In genomic region chr17:35679007-35679682, GRCh38 we compare ENCODE assay signal across 25 cellular contexts. TPM values are rescaled to one million over a fixed set of nuclear protein-coding genes. Genes with fewer than 3 reads are reported as not detected.
A peak's percentile ranks its signal among the peaks of the same experiment; 100 is the strongest.
DNase-seq lines count a peak whose midpoint lies in the region; ATAC-seq and TF ChIP-seq lines count a peak whose summit lies in the region.
"Had no signal": no experiment of that assay in that cellular context is flagged by ENCODE, and none has a peak within 500 bp of the region (broad histone marks: within the 10 kb centered on the region; RNA-seq: fewer than 3 reads in every experiment).

No MANE protein-coding gene starts in this region.

- H3K36me3 Mint-ChIP-seq in natural killer cell = peaks cover 11% of the 10 kb centered on the region
- peaks cover 19% of the 10 kb centered on the region for H3K36me3 Mint-ChIP-seq in natural killer cell treated with Interleukin-12 subunit alpha and Interleukin-12 subunit beta and Interleukin-15 and Interleukin-18, amount 100 ng/mL, for 72 hours
- peaks cover 33% of the 10 kb centered on the region for H3K36me3 Mint-ChIP-seq in activated CD8-positive, alpha-beta T cell treated with anti-CD3 and anti-CD28 coated beads for 36 hours (ENCODE audit: low read depth)
- H3K36me3 Mint-ChIP-seq in stimulated activated effector memory CD8-positive, alpha-beta T cell treated with anti-CD3 and anti-CD28 coated beads, Interleukin-12 subunit alpha, Interleukin-12 subunit beta, amount 100 ng/mL, for 72 hours = peaks cover 98% of the 10 kb centered on the region
- peaks cover 17% of the 10 kb centered on the region for H3K36me3 Mint-ChIP-seq in progenitor cell of endocrine pancreas (ENCODE audit: insufficient read depth)

- intact Hi-C loops in natural killer cell (cut with micrococcal nuclease) = no loop called here
- intact Hi-C loops in activated CD8-positive, alpha-beta T cell treated with anti-CD3 and anti-CD28 coated beads for 36 hours (cut with micrococcal nuclease) = no loop called here

- no peaks in the 10 kb centered on the region for H3K27me3 Mint-ChIP-seq in natural killer cell (ENCODE audit: low read depth in 2 of 2)
- no peaks in the 10 kb centered on the region for H3K27me3 Mint-ChIP-seq in natural killer cell treated with Interleukin-12 subunit alpha and Interleukin-12 subunit beta and Interleukin-15 and Interleukin-18, amount 100 ng/mL, for 72 hours
- no peaks in the 10 kb centered on the region for H3K27me3 Mint-ChIP-seq in activated CD8-positive, alpha-beta T cell treated with anti-CD3 and anti-CD28 coated beads for 36 hours
- no peaks in the 10 kb centered on the region for H3K27me3 Mint-ChIP-seq in progenitor cell of endocrine pancreas
- H3K27me3 Mint-ChIP-seq: activated CD4-positive, alpha-beta memory T cell treated with anti-CD3 and anti-CD28 coated beads for 36 hours; activated naive CD4-positive, alpha-beta T cell treated with anti-CD3 and anti-CD28 coated beads, Interleukin-2, amount 10 ng/mL, durations not matched to agents 7 days and 5 days; memory B cell; T-helper 17 cell had no signal

- no peak overlapping the region for H3K4me3 ChIP-seq in choroid plexus epithelial cell (ENCODE audit: low read depth, low read length)
- H3K4me3 ChIP-seq: heart right ventricle, right atrium auricular region, SJCRH30, stomach, tibial nerve had no signal

- H3K27ac Mint-ChIP-seq in natural killer cell (peak overlapping the region; percentile 3 to 17), progenitor cell of endocrine pancreas (no peak overlapping the region)
- H3K27ac Mint-ChIP-seq in natural killer cell treated with Interleukin-12 subunit alpha and Interleukin-12 subunit beta and Interleukin-15 and Interleukin-18, amount 100 ng/mL, for 72 hours = peak overlapping the region in 1 of 2 donors; percentile 6
- H3K27ac Mint-ChIP-seq in activated CD8-positive, alpha-beta T cell treated with anti-CD3 and anti-CD28 coated beads for 36 hours = peak overlapping the region; percentile 53
- H3K27ac Mint-ChIP-seq in stimulated activated effector memory CD8-positive, alpha-beta T cell treated with anti-CD3 and anti-CD28 coated beads, Interleukin-12 subunit alpha, Interleukin-12 subunit beta, amount 100 ng/mL, for 72 hours = peak overlapping the region; percentile 52
- H3K27ac Mint-ChIP-seq: activated naive CD4-positive, alpha-beta T cell treated with anti-CD3 and anti-CD28 coated beads, Interleukin-2, amount 10 ng/mL, durations not matched to agents 7 days and 5 days; memory B cell; T-helper 17 cell had no signal

- ATAC-seq in natural killer cell (no peak), HG03460 (IDR thresholded peaks at IDR 0.05; ENCODE audit: unreplicated experiment) (no peak)
- no peak for ATAC-seq in natural killer cell treated with Interleukin-12 subunit alpha and Interleukin-12 subunit beta and Interleukin-15 and Interleukin-18, amount 100 ng/mL, for 72 hours
- ATAC-seq in activated CD8-positive, alpha-beta T cell treated with anti-CD3 and anti-CD28 coated beads for 36 hours = no peak
- ATAC-seq in stimulated activated effector memory CD8-positive, alpha-beta T cell treated with anti-CD3 and anti-CD28 coated beads, Interleukin-12 subunit alpha, Interleukin-12 subunit beta, amount 100 ng/mL, for 72 hours = no peak
- ATAC-seq: HCT116, heart right ventricle, left cardiac atrium, T-helper 17 cell had no signal

- peaks cover 10 to 14% of the 10 kb centered on the region in 2 donors for H3K4me1 Mint-ChIP-seq in natural killer cell
- H3K4me1 Mint-ChIP-seq in natural killer cell treated with Interleukin-12 subunit alpha and Interleukin-12 subunit beta and Interleukin-15 and Interleukin-18, amount 100 ng/mL, for 72 hours (ENCODE audit: low read depth in 2 of 2) = peaks cover 0 to 18% of the 10 kb centered on the region in 2 donors
- peaks cover 15% of the 10 kb centered on the region for H3K4me1 Mint-ChIP-seq in activated CD8-positive, alpha-beta T cell treated with anti-CD3 and anti-CD28 coated beads for 36 hours (ENCODE audit: low read depth)
- peaks cover 11% of the 10 kb centered on the region for H3K4me1 Mint-ChIP-seq in stimulated activated effector memory CD8-positive, alpha-beta T cell treated with anti-CD3 and anti-CD28 coated beads, Interleukin-12 subunit alpha, Interleukin-12 subunit beta, amount 100 ng/mL, for 72 hours
- no peaks in the 10 kb centered on the region for H3K4me1 Mint-ChIP-seq in progenitor cell of endocrine pancreas (ENCODE audit: low read depth)
- H3K4me1 Mint-ChIP-seq: memory B cell had no signal

- no peak for TF ChIP-seq CTCF in natural killer cell (IDR thresholded peaks at IDR 0.05)
- TF ChIP-seq CTCF in activated CD8-positive, alpha-beta T cell treated with anti-CD3 and anti-CD28 coated beads for 36 hours (IDR thresholded peaks at IDR 0.05) = no peak
- TF ChIP-seq CTCF in choroid plexus epithelial cell (conservative IDR thresholded peaks at IDR 0.05; ENCODE audit: low read depth, low read length) = no peak
- no peak for TF ChIP-seq CTCF in progenitor cell of endocrine pancreas (IDR thresholded peaks at IDR 0.05; ENCODE audit: unreplicated experiment)

- CTCF ChIA-PET in activated CD8-positive, alpha-beta T cell treated with anti-CD3 and anti-CD28 coated beads for 36 hours (lab: Charles Lee) = interaction anchor here (0.5 to 1.4 kb wide), 2 partner anchors 28 to 66 kb away, joined by 3 read pairs; no protein-coding TSS in a partner anchor

- no peak overlapping the region for H3K4me3 Mint-ChIP-seq in natural killer cell
- H3K4me3 Mint-ChIP-seq in natural killer cell treated with Interleukin-12 subunit alpha and Interleukin-12 subunit beta and Interleukin-15 and Interleukin-18, amount 100 ng/mL, for 72 hours = no peak overlapping the region
- no peak overlapping the region for H3K4me3 Mint-ChIP-seq in activated CD8-positive, alpha-beta T cell treated with anti-CD3 and anti-CD28 coated beads for 36 hours
- H3K4me3 Mint-ChIP-seq in stimulated activated effector memory CD8-positive, alpha-beta T cell treated with anti-CD3 and anti-CD28 coated beads, Interleukin-12 subunit alpha, Interleukin-12 subunit beta, amount 100 ng/mL, for 72 hours = no peak overlapping the region
- H3K4me3 Mint-ChIP-seq in progenitor cell of endocrine pancreas (ENCODE audit: low read depth) = no peak overlapping the region
- H3K4me3 Mint-ChIP-seq: activated CD4-positive, alpha-beta memory T cell treated with anti-CD3 and anti-CD28 coated beads for 36 hours; activated naive CD4-positive, alpha-beta T cell treated with anti-CD3 and anti-CD28 coated beads, Interleukin-2, amount 10 ng/mL, durations not matched to agents 7 days and 5 days; memory B cell; T-helper 17 cell had no signal

- DNase-seq in natural killer cell = no peak
- no peak for DNase-seq in natural killer cell treated with Interleukin-12 subunit alpha and Interleukin-12 subunit beta and Interleukin-15 and Interleukin-18, amount 100 ng/mL, for 72 hours (ENCODE audit: low spot score)
- DNase-seq in activated CD8-positive, alpha-beta T cell treated with anti-CD3 and anti-CD28 coated beads for 36 hours = no peak
- DNase-seq in choroid plexus epithelial cell (ENCODE audit: low read depth) = peak; percentile 50
- no peak for DNase-seq in stimulated activated effector memory CD8-positive, alpha-beta T cell treated with anti-CD3 and anti-CD28 coated beads, Interleukin-12 subunit alpha, Interleukin-12 subunit beta, amount 100 ng/mL, for 72 hours (ENCODE audit: low spot score in 2 of 2)
- DNase-seq in progenitor cell of endocrine pancreas (ENCODE audit: low spot score, unreplicated experiment) = no peak
- no peak for DNase-seq in mesenteric fat pad (ENCODE audit: low spot score)
- DNase-seq: activated CD4-positive, alpha-beta memory T cell treated with anti-CD3 and anti-CD28 coated beads for 36 hours; activated naive CD4-positive, alpha-beta T cell treated with anti-CD3 and anti-CD28 coated beads, Interleukin-2, amount 10 ng/mL, durations not matched to agents 7 days and 5 days; DMS 273 treated with DMSO at 0.1 percent for 48 hours; effector CD8-positive, alpha-beta T cell; erythroblast; foreskin fibroblast; heart right ventricle; left cardiac atrium; NCI-H1048; NCI-H187 treated with DMSO at 0.1 percent for 48 hours; SJCRH30; stomach; T-helper 17 cell had no signal

- H3K9me3 Mint-ChIP-seq in natural killer cell = no peaks in the 10 kb centered on the region
- H3K9me3 Mint-ChIP-seq in natural killer cell treated with Interleukin-12 subunit alpha and Interleukin-12 subunit beta and Interleukin-15 and Interleukin-18, amount 100 ng/mL, for 72 hours = no peaks in the 10 kb centered on the region
- no peaks in the 10 kb centered on the region for H3K9me3 Mint-ChIP-seq in activated CD8-positive, alpha-beta T cell treated with anti-CD3 and anti-CD28 coated beads for 36 hours
- no peaks in the 10 kb centered on the region for H3K9me3 Mint-ChIP-seq in stimulated activated effector memory CD8-positive, alpha-beta T cell treated with anti-CD3 and anti-CD28 coated beads, Interleukin-12 subunit alpha, Interleukin-12 subunit beta, amount 100 ng/mL, for 72 hours
- H3K9me3 Mint-ChIP-seq in progenitor cell of endocrine pancreas (ENCODE audit: low read depth) = no peaks in the 10 kb centered on the region
- H3K9me3 Mint-ChIP-seq: activated CD4-positive, alpha-beta memory T cell treated with anti-CD3 and anti-CD28 coated beads for 36 hours; activated naive CD4-positive, alpha-beta T cell treated with anti-CD3 and anti-CD28 coated beads, Interleukin-2, amount 10 ng/mL, durations not matched to agents 7 days and 5 days; memory B cell had no signal

- POLR2A ChIA-PET in activated CD8-positive, alpha-beta T cell treated with anti-CD3 and anti-CD28 coated beads for 36 hours (lab: Charles Lee) = interaction anchor here (0.8 kb wide), 1 partner anchor 12 kb away, joined by 3 read pairs; no protein-coding TSS in a partner anchor

RNA-seq across cellular contexts. Expression of gene RASL10B, which starts 52.3 kb away (rescaled TPM):
- under 1 TPM in 1 of 3 donors, not detected in 2; 0.07 TPM for total RNA-seq in natural killer cell
- total RNA-seq in natural killer cell treated with Interleukin-12 subunit alpha and Interleukin-12 subunit beta and Interleukin-15 and Interleukin-18, amount 100 ng/mL, for 72 hours = under 1 TPM in 1 of 2 donors, not detected in 1; 0.14 TPM
- 1 to 10 TPM; 1.9 to 2.3 TPM for total RNA-seq in activated CD8-positive, alpha-beta T cell treated with anti-CD3 and anti-CD28 coated beads for 36 hours
- 13.7 and 13.9 TPM in 2 replicates for total RNA-seq in progenitor cell of endocrine pancreas
- total RNA-seq in mesenteric fat pad = 24.3 TPM
